Comparison of ENCODE assay signal across 8 cellular contexts in genomic region chr9:21334969-21335632, GRCh38. TPM values are rescaled to one million over a fixed set of nuclear protein-coding genes. Genes with fewer than 3 reads are reported as not detected.
A peak's percentile ranks its signal among the peaks of the same experiment; 100 is the strongest.
DNase-seq lines count a peak whose midpoint lies in the region; ATAC-seq and TF ChIP-seq lines count a peak whose summit lies in the region.

TSS of gene KLHL9 (minus strand) at chr9:21335404. CDS start at chr9:21334859, 545 bp downstream.

- no peaks in the 10 kb centered on the region for H3F3A ChIP-seq in GM23338 (replicated peaks; ENCODE audit: low read depth)

- H3K27ac Mint-ChIP-seq in GM23338 (peak within 1 kb of the TSS; percentile 91), glutamatergic neuron (ENCODE audit: unreplicated experiment) (peak within 1 kb of the TSS; percentile 91)
- H3K27ac Mint-ChIP-seq in activated naive CD4-positive, alpha-beta T cell treated with anti-CD3 and anti-CD28 coated beads, Interleukin-2, amount 50 U/mL, for 24 hours = peak within 1 kb of the TSS; percentile 95

- no peak for TF ChIP-seq POLR2A in testis (IDR thresholded peaks at IDR 0.05)

- no peaks in the 10 kb centered on the region for H3K9me2 ChIP-seq in GM23338 (ENCODE audit: insufficient read depth)

- WGBS in testis, 2 donors = 0% methylated on average over 16 to 37 of the region's 46 CpGs

- H3K4me3 ChIP-seq in GM23338 (peak within 1 kb of the TSS; percentile 79), LNCaP clone FGC (ENCODE audit: low read depth, low read length) (peak within 1 kb of the TSS; percentile 95), SJSA1 (peak within 1 kb of the TSS; percentile 88), osteoblast (ENCODE audit: insufficient read depth, low read length) (peak within 1 kb of the TSS; percentile 91), testis (peak within 1 kb of the TSS; percentile 76 to 98)

- H3K4me3 Mint-ChIP-seq in GM23338 = peak within 1 kb of the TSS; percentile 87
- H3K4me3 Mint-ChIP-seq in activated naive CD4-positive, alpha-beta T cell treated with anti-CD3 and anti-CD28 coated beads, Interleukin-2, amount 50 U/mL, for 24 hours = peak within 1 kb of the TSS; percentile 93
- peak within 1 kb of the TSS; percentile 92 for H3K4me3 Mint-ChIP-seq in glutamatergic neuron (ENCODE audit: unreplicated experiment)

- DNase-seq in EL (peak; percentile 91), GM23338 (ENCODE audit: low spot score) (peak; percentile 95), LNCaP clone FGC (ENCODE audit: low read depth) (peak; percentile 63), SJSA1 (ENCODE audit: low read depth in 1 of 2, low spot score in 2 of 2) (peak; percentile 72 to 85), glutamatergic neuron (peak; percentile 94), osteoblast (ENCODE audit: insufficient read length, low spot score, missing footprints) (peak; percentile 97), testis (peak; percentile 92)

- ATAC-seq in GM23338 = peak; percentile 97

- H3K9me3 ChIP-seq in SJSA1 (replicated peaks) (no peaks in the 10 kb centered on the region), osteoblast (ENCODE audit: low read depth, low read length) (no peaks in the 10 kb centered on the region), testis (no peaks in the 10 kb centered on the region)

- peak within 1 kb of the TSS; percentile 78 for H3K27ac ChIP-seq in GM23338 (ENCODE audit: low read depth)
- peak within 1 kb of the TSS; percentile 93 for H3K27ac ChIP-seq in SJSA1
- peak within 1 kb of the TSS; percentile 95 for H3K27ac ChIP-seq in osteoblast (ENCODE audit: low read depth, low read length)
- peak within 1 kb of the TSS; percentile 96 to 99 for H3K27ac ChIP-seq in testis

- H4K20me1 ChIP-seq in GM23338 (replicated peaks; ENCODE audit: insufficient read depth) (peaks cover 15% of the 10 kb centered on the region), osteoblast (ENCODE audit: insufficient read depth, low read length) (peaks cover 39% of the 10 kb centered on the region)

- H3K79me2 ChIP-seq in GM23338 (replicated peaks; ENCODE audit: insufficient read depth) (peaks cover 49% of the 10 kb centered on the region), osteoblast (ENCODE audit: insufficient read depth, low read length) (peaks cover 54% of the 10 kb centered on the region)

- no peak for TF ChIP-seq CTCF in GM23338 (conservative IDR thresholded peaks at IDR 0.05; ENCODE audit: low read depth in 2 of 2)
- TF ChIP-seq CTCF in LNCaP clone FGC (IDR thresholded peaks at IDR 0.05; ENCODE audit: control insufficient read depth, extremely low read depth, insufficient read depth) = no peak
- no peak for TF ChIP-seq CTCF in glutamatergic neuron (IDR thresholded peaks at IDR 0.05; ENCODE audit: partially characterized antibody, unreplicated experiment)
- no peak for TF ChIP-seq CTCF in osteoblast (IDR thresholded peaks at IDR 0.05; ENCODE audit: extremely low read depth, low read depth, low read length)
- no peak for TF ChIP-seq CTCF in testis (IDR thresholded peaks at IDR 0.05)

- peaks cover 14% of the 10 kb centered on the region for H3K4me1 ChIP-seq in GM23338 (ENCODE audit: insufficient read depth)
- peaks cover 5% of the 10 kb centered on the region for H3K4me1 ChIP-seq in SJSA1 (replicated peaks)
- H3K4me1 ChIP-seq in osteoblast (ENCODE audit: insufficient read depth, low read length) = peaks cover 40% of the 10 kb centered on the region
- H3K4me1 ChIP-seq in testis = peaks cover 29% of the 10 kb centered on the region

- H3K27me3 Mint-ChIP-seq in GM23338 (ENCODE audit: insufficient read depth, low read depth, poor library complexity) (peaks cover 4% of the 10 kb centered on the region), glutamatergic neuron (ENCODE audit: unreplicated experiment) (no peaks in the 10 kb centered on the region)
- H3K27me3 Mint-ChIP-seq in activated naive CD4-positive, alpha-beta T cell treated with anti-CD3 and anti-CD28 coated beads, Interleukin-2, amount 50 U/mL, for 24 hours = no peaks in the 10 kb centered on the region

- H3K4me2 ChIP-seq in GM23338 (peak within 1 kb of the TSS; percentile 93), osteoblast (ENCODE audit: insufficient read depth, low read length) (peak within 1 kb of the TSS; percentile 93)

- H2AFZ ChIP-seq in GM23338 (peak within 1 kb of the TSS; percentile 98), osteoblast (ENCODE audit: low read length) (peak within 1 kb of the TSS; percentile 94)

- H3K36me3 ChIP-seq in GM23338 (ENCODE audit: insufficient read depth) (no peaks in the 10 kb centered on the region), SJSA1 (peaks cover 20% of the 10 kb centered on the region), osteoblast (ENCODE audit: insufficient read depth, low read length) (peaks cover 16% of the 10 kb centered on the region), testis (ENCODE audit: low read depth, missing control alignments) (no peaks in the 10 kb centered on the region)

- H3K9me3 Mint-ChIP-seq in GM23338 = no peaks in the 10 kb centered on the region
- H3K9me3 Mint-ChIP-seq in activated naive CD4-positive, alpha-beta T cell treated with anti-CD3 and anti-CD28 coated beads, Interleukin-2, amount 50 U/mL, for 24 hours = peaks cover 4% of the 10 kb centered on the region
- no peaks in the 10 kb centered on the region for H3K9me3 Mint-ChIP-seq in glutamatergic neuron (ENCODE audit: unreplicated experiment)

- intact Hi-C loops in testis (cut with DNase I; ENCODE audit: low total_unique reads) = no loop called here

- H3K36me3 Mint-ChIP-seq in GM23338 (ENCODE audit: low read depth) (peaks cover 12% of the 10 kb centered on the region; the same call in 2 of the 3 replicates), glutamatergic neuron (ENCODE audit: unreplicated experiment) (no peaks in the 10 kb centered on the region)
- H3K36me3 Mint-ChIP-seq in activated naive CD4-positive, alpha-beta T cell treated with anti-CD3 and anti-CD28 coated beads, Interleukin-2, amount 50 U/mL, for 24 hours = peaks cover 14% of the 10 kb centered on the region

- peaks cover 29% of the 10 kb centered on the region for H3K4me1 Mint-ChIP-seq in GM23338
- peaks cover 58% of the 10 kb centered on the region for H3K4me1 Mint-ChIP-seq in activated naive CD4-positive, alpha-beta T cell treated with anti-CD3 and anti-CD28 coated beads, Interleukin-2, amount 50 U/mL, for 24 hours
- peaks cover 18% of the 10 kb centered on the region for H3K4me1 Mint-ChIP-seq in glutamatergic neuron (ENCODE audit: low read depth, unreplicated experiment)

- H3K27me3 ChIP-seq in GM23338 (ENCODE audit: insufficient read depth) (no peaks in the 10 kb centered on the region), SJSA1 (replicated peaks) (no peaks in the 10 kb centered on the region), osteoblast (ENCODE audit: insufficient read depth, low read length) (peaks cover 9% of the 10 kb centered on the region), testis (no peaks in the 10 kb centered on the region)

TF ChIP-seq in GM23338, 12 proteins besides CTCF, POLR2A, EP300 and RAD21 (continues in another document):
- TF ChIP-seq ZNF114 (CRISPR knock-in tag; IDR thresholded peaks at IDR 0.05) = no peak
- peak; percentile 87 for TF ChIP-seq POLR2AphosphoS5 (IDR thresholded peaks at IDR 0.05; ENCODE audit: low read depth)

RNA-seq across cellular contexts. Expression of gene KLHL9, which starts in this region (rescaled TPM):
- 22.1 and 24.0 TPM in 2 replicates for total RNA-seq in GM23338 (2014; rRNA removed; shearing (Covaris generic))
- polyA plus RNA-seq in GM23338 (2016; fragmentation: Nextera tagmentation; extraction: Ambion mirVana) (9.1 and 9.6 TPM in 2 replicates), testis (ENCODE audit: insufficient read depth, low read depth, low replicate concordance) (12.7 TPM)
- 14.2 and 16.5 TPM in 2 replicates for total RNA-seq in SJSA1 (2014; rRNA removed; shearing (Covaris generic))
- total RNA-seq in glutamatergic neuron (ENCODE audit: unreplicated experiment) (38.7 TPM), osteoblast (35.9 and 38.4 TPM in 2 replicates), testis (10 to 100 TPM; 17.4 to 19.3 TPM)

Comparison
In these comparisons a context has a peak if more than half of its experiments do, and no peak if none do; other contexts are left out.
1. Peak in every context shown above with its lines: DNase-seq, ATAC-seq, H3K4me3 ChIP-seq and H3K27ac ChIP-seq.